32 cellular contexts compared by ENCODE assay signal in the genomic region with DNA sequence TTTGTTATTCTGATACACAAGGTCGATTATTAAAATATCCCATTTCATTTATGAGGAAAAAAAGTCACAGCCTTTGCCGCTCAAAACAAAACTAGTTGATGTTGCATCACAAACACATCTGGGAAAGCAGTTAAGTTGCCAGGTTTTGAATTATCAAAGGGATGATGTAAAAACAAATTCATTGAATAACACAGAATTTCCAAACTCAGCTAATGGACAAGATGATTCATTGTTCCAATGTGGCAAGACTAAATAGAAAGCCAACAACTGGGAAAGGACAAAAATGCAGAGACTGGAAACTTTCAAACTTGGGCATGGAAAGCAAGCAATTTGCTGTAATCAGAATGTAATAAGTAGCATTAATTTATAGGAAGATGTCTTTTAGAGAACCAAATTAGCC.
DNase-seq lines count a peak whose midpoint lies in the region; ATAC-seq and TF ChIP-seq lines count a peak whose summit lies in the region.
"Had no signal": no experiment of that assay in that cellular context is flagged by ENCODE, and none has a peak within 500 bp of the region (broad histone marks: within the 10 kb centered on the region; RNA-seq: fewer than 3 reads in every experiment).

No MANE protein-coding gene starts in this region.

- no peaks in the 10 kb centered on the region for H3K79me2 ChIP-seq in ACC112 (ENCODE audit: control insufficient read depth, insufficient read depth, low read length, unreplicated experiment)
- H3K79me2 ChIP-seq in GM23248 (ENCODE audit: insufficient read depth): no peaks in the 10 kb centered on the region

- ATAC-seq in GM18907 (IDR thresholded peaks at IDR 0.05; ENCODE audit: unreplicated experiment): no peak
- ATAC-seq: body of pancreas had no signal

- H3K4me1 ChIP-seq in ACC112 (ENCODE audit: control insufficient read depth, insufficient read depth, low read length, unreplicated experiment) (peaks cover 16% of the 10 kb centered on the region), GM23248 (ENCODE audit: insufficient read depth) (peaks cover 19% of the 10 kb centered on the region), HAP-1 (no peaks in the 10 kb centered on the region)
- H3K4me1 ChIP-seq: body of pancreas, Caco-2, prostate gland, stomach had no signal

- no peak overlapping the region for H3K9ac ChIP-seq in GM23248

- 16% methylated on average over 2 of the region's 2 CpGs for WGBS in GM23248 (ENCODE audit: low coverage in 1 of 2, low lambda C conversion rate in 2 of 2, missing lambda C conversion rate in 2 of 2), 2 experiments

- H3K4me3 ChIP-seq in ACC112 (ENCODE audit: low read depth, low read length): peak overlapping the region; percentile 40; the same call in 1 of the 2 replicates
- peak overlapping the region; percentile 16; the same call in 1 of the 2 replicates for H3K4me3 ChIP-seq in GM23248
- no peak overlapping the region for H3K4me3 ChIP-seq in fibroblast of mammary gland (ENCODE audit: control insufficient read depth, low read depth, low read length)
- no peak overlapping the region for H3K4me3 ChIP-seq in HAP-1
- H3K4me3 ChIP-seq: body of pancreas, prostate gland, SK-N-MC, smooth muscle cell, stomach had no signal

- H3K27ac ChIP-seq in ACC112 (ENCODE audit: low read depth, low read length) (peak overlapping the region; percentile 61), GM23248 (peak overlapping the region; percentile 45)
- H3K27ac ChIP-seq: body of pancreas, epithelial cell of prostate, prostate gland, SK-N-MC, stomach had no signal

- DNase-seq in GM23248 (peak; percentile 80), fibroblast of mammary gland (ENCODE audit: low read depth) (peak; percentile 85), renal cortical epithelial cell (ENCODE audit: low read depth) (peak; percentile 1), HAP-1 (ENCODE audit: low spot score in 2 of 2) (no peak), OCI-M2 (lab: John Stamatoyannopoulos, UW; ENCODE audit: unreplicated experiment) (no peak), NCI-H1417 (lab: John Stamatoyannopoulos, UW) (no peak)
- DNase-seq: ACHN; activated CD4-positive, alpha-beta T cell treated with anti-CD3 and anti-CD28 coated beads for 4 hours; activated gamma-delta T cell treated with Interleukin-2 at 50 U/mL for 16 hours; body of pancreas; C1 segment of cervical spinal cord; Caco-2; H9; hypothalamus; KG1; MM.1S; naive B cell; NCI-H1417 treated with DMSO at 0.1 percent for 48 hours; NCI-H2081 treated with DMSO at 0.1 percent for 48 hours; NCI-H446; NCI-H82; stimulated activated CD4-positive, alpha-beta T cell treated with anti-CD3 and anti-CD28 coated beads, Interleukin-1b, Interleukin-23, amount 100 ng/mL, for 48 hours; stimulated activated CD8-positive, alpha-beta memory T cell treated with anti-CD3 and anti-CD28 coated beads, Interleukin-4, amount 100 ng/mL, for 48 hours; stomach; T-helper 2 cell; trophoblast cell had no signal

- H3K4me2 ChIP-seq in GM23248 (ENCODE audit: unreplicated experiment): peak overlapping the region; percentile 58
- H3K4me2 ChIP-seq: smooth muscle cell had no signal

- H2AFZ ChIP-seq in ACC112 (ENCODE audit: low read length, unreplicated experiment): no peak overlapping the region
- H2AFZ ChIP-seq in GM23248: no peak overlapping the region

- no peak for TF ChIP-seq CTCF in fibroblast of mammary gland (conservative IDR thresholded peaks at IDR 0.05; ENCODE audit: control insufficient read depth, insufficient read depth, low read depth, low read length)

- no peaks in the 10 kb centered on the region for H3K9me2 ChIP-seq in GM23248 (ENCODE audit: insufficient read depth)

- no peaks in the 10 kb centered on the region for H3K27me3 ChIP-seq in ACC112 (ENCODE audit: insufficient read depth, low read length)
- no peaks in the 10 kb centered on the region for H3K27me3 ChIP-seq in GM23248 (replicated peaks; ENCODE audit: insufficient read depth)
- no peaks in the 10 kb centered on the region for H3K27me3 ChIP-seq in HAP-1 (ENCODE audit: low read depth)
- H3K27me3 ChIP-seq: body of pancreas, stomach had no signal

- H3K36me3 ChIP-seq in ACC112 (ENCODE audit: insufficient read depth, low read length) (no peaks in the 10 kb centered on the region), GM23248 (ENCODE audit: low read depth) (no peaks in the 10 kb centered on the region), HAP-1 (replicated peaks) (no peaks in the 10 kb centered on the region)
- H3K36me3 ChIP-seq: prostate gland, stomach had no signal

- no peaks in the 10 kb centered on the region for H3K9me3 ChIP-seq in GM23248 (ENCODE audit: low read depth)
- no peaks in the 10 kb centered on the region for H3K9me3 ChIP-seq in HAP-1
- H3K9me3 ChIP-seq: body of pancreas, Caco-2, prostate gland, stomach had no signal

- in situ Hi-C loops in GM23248 (cut with MboI): no loop called here
- in situ Hi-C loops in HAP-1 (cut with MboI; ENCODE audit: low sequenced_read_pairs): no loop called here

- no peaks in the 10 kb centered on the region for H4K20me1 ChIP-seq in GM23248 (ENCODE audit: insufficient read depth)

- H3F3A ChIP-seq in GM23248 (ENCODE audit: insufficient read depth): 0 out of 2 replicates have a peak, but pooled peaks cover 11% of the 10 kb centered on the region

Comparison
In these comparisons a context has a peak if more than half of its experiments do, and no peak if none do; other contexts are left out.
1. H3K4me3 ChIP-seq: peak in ACC112 (single experiment) and GM23248 (single experiment); none in fibroblast of mammary gland (single experiment) and HAP-1 (single experiment).
2. DNase-seq: peak in GM23248 (single experiment), fibroblast of mammary gland (single experiment) and renal cortical epithelial cell (single experiment); none in HAP-1 (0 of 2), OCI-M2 (single experiment) and NCI-H1417 (0 of 3).